Comparison of ENCODE assay signal across 15 cellular contexts in the genomic region with DNA sequence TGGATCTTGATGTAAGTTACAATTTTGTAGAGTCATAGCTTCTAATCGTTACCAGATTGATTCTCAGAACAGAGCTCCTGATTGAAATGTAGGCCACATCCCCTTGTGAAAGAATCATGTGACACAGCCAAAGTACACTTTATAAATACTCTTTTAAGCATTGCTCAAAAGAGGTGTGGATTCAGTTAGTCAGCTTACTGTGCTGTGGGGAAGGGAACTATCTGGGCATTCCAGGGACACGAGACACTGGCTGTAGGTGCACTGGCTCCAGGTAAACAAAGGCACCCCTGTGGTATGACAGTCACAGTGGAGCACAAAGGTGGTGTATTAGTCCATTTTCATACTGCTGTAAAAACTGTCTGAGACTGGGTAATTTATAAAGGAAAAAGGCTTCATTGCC.
"Had no signal": no experiment of that assay in that cellular context is flagged by ENCODE, and none has a peak within 500 bp of the region (broad histone marks: within the 10 kb centered on the region; RNA-seq: fewer than 3 reads in every experiment).

No MANE protein-coding gene starts in this region.

- DNase-seq: activated CD4-positive, alpha-beta memory T cell treated with anti-CD3 and anti-CD28 coated beads, Interleukin-2, amount 10 ng/mL, durations not matched to agents 7 days and 5 days; activated CD4-positive, alpha-beta T cell treated with anti-CD3 and anti-CD28 coated beads for 4 hours; activated effector memory CD4-positive, alpha-beta T cell treated with anti-CD3 and anti-CD28 coated beads, Interleukin-2, amount 50 U/mL, for 16 hours; activated T-cell treated with anti-CD3 and anti-CD28 coated beads, Interleukin-2, amount 50 U/mL, for 4 hours; mucosa of descending colon; naive thymus-derived CD4-positive, alpha-beta T cell; pancreas; stimulated activated CD4-positive, alpha-beta T cell treated with anti-CD3 and anti-CD28 coated beads, Interleukin-4, amount 100 ng/mL, for 1 hour; stimulated activated naive B cell treated with anti-CD40 and anti-IgM and Interleukin-4, amounts not matched to agents 10 μg/mL and 1 μg/mL and 100 μg/mL, for 72 hours; SW 1271 had no signal

- H3K9me3 ChIP-seq: mucosa of descending colon, pancreas, tibial nerve had no signal

- FAIRE-seq: TTC549 had no signal

- H3K4me1 ChIP-seq: esophagus muscularis mucosa, pancreas, tibial nerve had no signal

- H3K36me3 ChIP-seq: esophagus muscularis mucosa, pancreas, tibial nerve had no signal

- H3K4me3 ChIP-seq: esophagus muscularis mucosa, mucosa of descending colon, pancreas, tibial nerve had no signal

- H3K27ac ChIP-seq: esophagus muscularis mucosa, pancreas, tibial nerve had no signal

- ATAC-seq: activated T-cell treated with anti-CD3 and anti-CD28 coated beads, Interleukin-2, amount 50 U/mL, for 4 hours; left lobe of liver; mucosa of descending colon; naive thymus-derived CD4-positive, alpha-beta T cell; pancreas; stimulated activated naive B cell treated with anti-CD40 and anti-IgM and Interleukin-4, amounts not matched to agents 10 μg/mL and 1 μg/mL and 100 μg/mL, for 72 hours; WTC11 had no signal

- H3K27me3 ChIP-seq: esophagus muscularis mucosa, tibial nerve had no signal
